In the genomic region with DNA sequence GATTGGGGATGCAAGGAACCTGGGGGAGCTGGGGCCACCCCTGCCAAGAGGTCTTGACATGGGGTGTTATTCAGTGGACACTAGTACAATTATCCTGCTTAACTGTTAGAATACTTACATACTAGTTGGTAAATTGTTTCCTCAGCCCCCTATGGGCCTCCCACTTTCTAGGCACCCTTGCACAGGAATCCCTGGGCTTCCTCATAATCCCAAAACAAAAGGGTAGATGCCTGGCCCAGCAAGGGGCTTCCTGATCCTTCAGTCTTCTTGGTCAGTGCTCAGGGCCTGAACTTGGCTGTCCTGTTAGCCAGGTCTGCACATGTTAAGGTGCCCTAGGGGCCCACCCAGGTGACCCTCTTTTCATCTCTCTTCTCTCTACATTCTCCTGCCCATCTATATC, we compare ENCODE assay signal across 7 cellular contexts. TPM values are rescaled to one million over a fixed set of nuclear protein-coding genes. Genes with fewer than 3 reads are reported as not detected.
"Had no signal": no experiment of that assay in that cellular context is flagged by ENCODE, and none has a peak within 500 bp of the region (broad histone marks: within the 10 kb centered on the region; RNA-seq: fewer than 3 reads in every experiment).

No MANE protein-coding gene starts in this region.

- H3K27ac ChIP-seq: GM23248 had no signal

- H3K4me3 Mint-ChIP-seq: H9 had no signal

- H2AFZ ChIP-seq: GM23248 had no signal

- DNase-seq: GM23248, H9, HCEC 1CT, IMR-90, KG1 had no signal

- H3K27ac Mint-ChIP-seq: H9 had no signal

- H3K4me3 ChIP-seq: GM23248, K562 had no signal

- ATAC-seq: K562 had no signal

- H3K9ac ChIP-seq: GM23248 had no signal

RNA-seq across cellular contexts. Expression of a gene that starts 48.7 kb away (rescaled TPM):
- total RNA-seq: H1, H9 had no signal
